15 cellular contexts compared by ENCODE assay signal in the genomic region with DNA sequence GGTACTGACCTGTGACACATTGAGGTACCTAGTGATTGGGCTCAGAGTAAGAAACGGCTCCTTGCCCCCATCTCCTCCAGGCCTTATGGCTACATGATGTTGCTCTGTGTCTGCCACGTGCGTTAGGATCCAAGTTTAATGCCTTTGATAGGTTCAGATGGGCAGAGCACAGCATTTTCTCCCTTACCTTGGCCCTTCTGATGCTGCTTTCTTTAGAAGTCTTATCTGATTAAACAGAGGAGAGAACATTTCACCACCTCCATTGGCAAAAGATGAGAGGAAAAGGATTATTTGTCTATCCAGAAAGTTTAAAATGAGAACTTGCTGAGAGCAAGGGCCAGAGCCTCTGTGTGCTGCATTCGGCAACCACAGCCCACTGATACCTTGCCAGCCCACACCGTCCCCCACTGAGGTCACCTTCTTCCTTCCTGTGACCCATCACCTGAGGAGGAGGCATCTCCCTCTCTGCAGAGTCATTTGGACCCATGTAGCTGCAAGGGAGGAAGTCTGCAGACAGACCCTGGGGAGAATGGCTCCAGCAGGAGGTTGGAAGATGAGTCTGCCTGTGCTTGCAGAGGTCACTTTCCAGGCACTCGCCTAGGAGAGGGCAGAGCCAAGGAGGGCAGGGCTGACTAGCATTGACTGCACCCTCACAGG. TPM values are rescaled to one million over a fixed set of nuclear protein-coding genes. Genes with fewer than 3 reads are reported as not detected.
DNase-seq lines count a peak whose midpoint lies in the region; ATAC-seq, FAIRE-seq and TF ChIP-seq lines count a peak whose summit lies in the region.
"Had no signal": no experiment of that assay in that cellular context is flagged by ENCODE, and none has a peak within 500 bp of the region (broad histone marks: within the 10 kb centered on the region; RNA-seq: fewer than 3 reads in every experiment).

No MANE protein-coding gene starts in this region.

- intact Hi-C loops in activated CD8-positive, alpha-beta T cell treated with anti-CD3 and anti-CD28 coated beads for 36 hours (cut with micrococcal nuclease), result no loop called here
- intact Hi-C loops in sigmoid colon (cut with DNase I), result no loop called here
- intact Hi-C loops in pancreas (cut with DNase I), result no loop called here

- H3K27me3 ChIP-seq in BLaER1 (no peaks in the 10 kb centered on the region), right atrium auricular region (no peaks in the 10 kb centered on the region), sigmoid colon (no peaks in the 10 kb centered on the region), pancreas (no peaks in the 10 kb centered on the region)
- H3K27me3 ChIP-seq: BE2C had no signal

- H3K36me3 Mint-ChIP-seq in activated CD8-positive, alpha-beta T cell treated with anti-CD3 and anti-CD28 coated beads for 36 hours (ENCODE audit: low read depth), result no peaks in the 10 kb centered on the region

- no peaks in the 10 kb centered on the region for H3K36me3 ChIP-seq in BLaER1
- no peaks in the 10 kb centered on the region for H3K36me3 ChIP-seq in right atrium auricular region
- H3K36me3 ChIP-seq in sigmoid colon, result peaks cover 0 to 22% (median 9%) of the 10 kb centered on the region in 4 donors
- no peaks in the 10 kb centered on the region for H3K36me3 ChIP-seq in pancreas
- H3K36me3 ChIP-seq: BE2C had no signal

- ATAC-seq in activated CD8-positive, alpha-beta T cell treated with anti-CD3 and anti-CD28 coated beads for 36 hours, result peak; percentile 76
- ATAC-seq in HG03442 (IDR thresholded peaks at IDR 0.05; ENCODE audit: unreplicated experiment) (no peak), HG03520 (IDR thresholded peaks at IDR 0.05; ENCODE audit: unreplicated experiment) (no peak), pancreas (no peak), GM18867 (IDR thresholded peaks at IDR 0.05; ENCODE audit: unreplicated experiment) (no peak)
- ATAC-seq: activated CD4-positive, alpha-beta T cell treated with anti-CD3 and anti-CD28 coated beads for 36 hours had no signal

- H3K27ac Mint-ChIP-seq in activated CD8-positive, alpha-beta T cell treated with anti-CD3 and anti-CD28 coated beads for 36 hours, result no peak overlapping the region
- H3K27ac Mint-ChIP-seq: activated CD4-positive, alpha-beta T cell treated with anti-CD3 and anti-CD28 coated beads for 36 hours; progenitor cell of endocrine pancreas had no signal

- no peak for FAIRE-seq in pancreas (lab: Jason Lieb, UNC)

- POLR2A ChIA-PET in activated CD8-positive, alpha-beta T cell treated with anti-CD3 and anti-CD28 coated beads for 36 hours (lab: Charles Lee), result no interaction called here

- peak; percentile 46 for DNase-seq in activated CD8-positive, alpha-beta T cell treated with anti-CD3 and anti-CD28 coated beads for 36 hours
- DNase-seq in right atrium auricular region (ENCODE audit: low spot score) (no peak), sigmoid colon (no peak), pancreas (no peak)
- DNase-seq: activated CD4-positive, alpha-beta T cell treated with anti-CD3 and anti-CD28 coated beads for 36 hours; BE2C; MV-4-11; NCI-H510A treated with DMSO at 0.1 percent for 48 hours had no signal

- TF ChIP-seq POLR2A in sigmoid colon (IDR thresholded peaks at IDR 0.05), result no peak

- no peak overlapping the region for H3K4me3 ChIP-seq in BLaER1
- H3K4me3 ChIP-seq in right atrium auricular region, result no peak overlapping the region
- H3K4me3 ChIP-seq in sigmoid colon, result no peak overlapping the region
- no peak overlapping the region for H3K4me3 ChIP-seq in pancreas

- TF ChIP-seq CTCF in activated CD8-positive, alpha-beta T cell treated with anti-CD3 and anti-CD28 coated beads for 36 hours (IDR thresholded peaks at IDR 0.05), result no peak
- TF ChIP-seq CTCF in right atrium auricular region (IDR thresholded peaks at IDR 0.05) (no peak), sigmoid colon (IDR thresholded peaks at IDR 0.05) (no peak), pancreas (IDR thresholded peaks at IDR 0.05) (no peak)

- H3K4me3 Mint-ChIP-seq in activated CD8-positive, alpha-beta T cell treated with anti-CD3 and anti-CD28 coated beads for 36 hours, result no peak overlapping the region
- H3K4me3 Mint-ChIP-seq: activated CD4-positive, alpha-beta T cell treated with anti-CD3 and anti-CD28 coated beads for 36 hours had no signal

- H3K9ac ChIP-seq in BLaER1, result no peak overlapping the region

- H3K4me2 ChIP-seq in BLaER1, result peak overlapping the region; percentile 37; the same call in 1 of the 2 replicates

- peaks cover 16% of the 10 kb centered on the region for H3K4me1 ChIP-seq in BLaER1
- peaks cover 0 to 50% of the 10 kb centered on the region in 2 donors for H3K4me1 ChIP-seq in right atrium auricular region
- H3K4me1 ChIP-seq in sigmoid colon, result peaks cover 0 to 98% (median 95%) of the 10 kb centered on the region in 4 donors
- H3K4me1 ChIP-seq in pancreas, result no peaks in the 10 kb centered on the region

- H3K9me3 ChIP-seq in BLaER1 (no peaks in the 10 kb centered on the region), right atrium auricular region (no peaks in the 10 kb centered on the region), sigmoid colon (no peaks in the 10 kb centered on the region), pancreas (no peaks in the 10 kb centered on the region)
- H3K9me3 ChIP-seq: BE2C had no signal

- no peaks in the 10 kb centered on the region for H4K20me1 ChIP-seq in BLaER1

- no peaks in the 10 kb centered on the region for H3K27me3 Mint-ChIP-seq in activated CD8-positive, alpha-beta T cell treated with anti-CD3 and anti-CD28 coated beads for 36 hours
- H3K27me3 Mint-ChIP-seq: activated CD4-positive, alpha-beta T cell treated with anti-CD3 and anti-CD28 coated beads for 36 hours had no signal

- CTCF ChIA-PET in activated CD8-positive, alpha-beta T cell treated with anti-CD3 and anti-CD28 coated beads for 36 hours (lab: Charles Lee), result interaction anchor here (3.2 kb wide), 1 partner anchor 9 kb away, joined by 19 read pairs; no protein-coding TSS in a partner anchor

- WGBS in sigmoid colon, 2 donors, result 74 to 76% methylated on average over 6 of the region's 6 CpGs
- WGBS in pancreas, 2 donors, result 63 to 75% methylated on average over 6 of the region's 6 CpGs

- TF ChIP-seq EP300 in sigmoid colon (IDR thresholded peaks at IDR 0.05), result no peak

- no peak overlapping the region for H3K27ac ChIP-seq in BLaER1
- peak overlapping the region; percentile 80 to 86 for H3K27ac ChIP-seq in right atrium auricular region
- H3K27ac ChIP-seq in sigmoid colon, result peak overlapping the region; percentile 85 to 97 (median 90)
- no peak overlapping the region for H3K27ac ChIP-seq in pancreas
- H3K27ac ChIP-seq: HL-60 had no signal

- H3K4me1 Mint-ChIP-seq in activated CD8-positive, alpha-beta T cell treated with anti-CD3 and anti-CD28 coated beads for 36 hours (ENCODE audit: low read depth), result peaks cover 6% of the 10 kb centered on the region
- H3K4me1 Mint-ChIP-seq: activated CD4-positive, alpha-beta T cell treated with anti-CD3 and anti-CD28 coated beads for 36 hours had no signal

- no peaks in the 10 kb centered on the region for H3K9me3 Mint-ChIP-seq in activated CD8-positive, alpha-beta T cell treated with anti-CD3 and anti-CD28 coated beads for 36 hours

RNA-seq across cellular contexts. Expression of a gene that starts 16.7 kb away (rescaled TPM):
- total RNA-seq in activated CD8-positive, alpha-beta T cell treated with anti-CD3 and anti-CD28 coated beads for 36 hours, result under 1 TPM in 1 of 2 experiments, not detected in 1; 0.47 TPM
- total RNA-seq in right atrium auricular region, result 100 to 1,000 TPM in 1 of 2 donors, 10 to 100 TPM in 1; 74.2 to 176 TPM
- 10 to 100 TPM; 12.7 to 23.7 (median 19.3) TPM for total RNA-seq in sigmoid colon
- polyA plus RNA-seq in sigmoid colon, result 1 to 10 TPM; 3.5 to 6.1 (median 3.6) TPM
- 1 to 10 TPM; 3.6 to 7.5 (median 4.8) TPM for total RNA-seq in pancreas
- polyA plus RNA-seq in pancreas, result 1 to 10 TPM; 7.5 to 9.3 TPM

RNA-seq across cellular contexts. Expression of a gene that starts 41.0 kb away (rescaled TPM):
- not detected for total RNA-seq in activated CD8-positive, alpha-beta T cell treated with anti-CD3 and anti-CD28 coated beads for 36 hours
- total RNA-seq in right atrium auricular region (10 to 100 TPM; 31.4 to 42.2 TPM), sigmoid colon (1,000 to 10,000 TPM in 1 of 4 donors, 100 to 1,000 TPM in 3; 633 to 1,011 (median 785) TPM), pancreas (1 to 10 TPM in 5 of 6 donors, under 1 TPM in 1; 0.67 to 4.5 (median 1.7) TPM)
- polyA plus RNA-seq in sigmoid colon (10 to 100 TPM in 2 of 3 donors, 1 to 10 TPM in 1; 4.9 to 75.0 (median 15.6) TPM), pancreas (10 to 100 TPM in 1 of 2 donors, 1 to 10 TPM in 1; 7.1 to 13.6 TPM)
- total RNA-seq: activated CD4-positive, alpha-beta T cell treated with anti-CD3 and anti-CD28 coated beads for 36 hours; SK-MEL-5 had no signal

RNA-seq across cellular contexts. Expression of a gene that starts 49.9 kb away (rescaled TPM):
- total RNA-seq in activated CD8-positive, alpha-beta T cell treated with anti-CD3 and anti-CD28 coated beads for 36 hours, result 10 to 100 TPM; 75.8 to 76.8 TPM
- total RNA-seq in right atrium auricular region (10 to 100 TPM; 42.7 to 59.1 TPM), sigmoid colon (10 to 100 TPM; 23.3 to 56.7 (median 38.4) TPM), pancreas (10 to 100 TPM in 5 of 6 donors, 1 to 10 TPM in 1; 7.9 to 17.8 (median 17.1) TPM)
- polyA plus RNA-seq in sigmoid colon (10 to 100 TPM; 48.6 to 71.4 (median 57.7) TPM), pancreas (10 to 100 TPM; 18.1 to 28.2 TPM)

Comparison
In these comparisons a context has a peak if more than half of its experiments do, and no peak if none do; other contexts are left out.
1. H3K27ac ChIP-seq: peak in right atrium auricular region (2 of 2) and sigmoid colon (4 of 4); none in BLaER1 (single experiment) and pancreas (0 of 4).
2. RNA of a gene that starts 41.0 kb away (total RNA-seq): 633 to 1,011 TPM in sigmoid colon; 31.4 to 42.2 TPM in right atrium auricular region, 0.67 to 4.5 TPM in pancreas and not detected in activated CD8-positive, alpha-beta T cell treated with anti-CD3 and anti-CD28 coated beads for 36 hours; every median in the first group is over 10 times any median in the second.